Comparison of ENCODE assay signal across 9 cellular contexts in the genomic region with DNA sequence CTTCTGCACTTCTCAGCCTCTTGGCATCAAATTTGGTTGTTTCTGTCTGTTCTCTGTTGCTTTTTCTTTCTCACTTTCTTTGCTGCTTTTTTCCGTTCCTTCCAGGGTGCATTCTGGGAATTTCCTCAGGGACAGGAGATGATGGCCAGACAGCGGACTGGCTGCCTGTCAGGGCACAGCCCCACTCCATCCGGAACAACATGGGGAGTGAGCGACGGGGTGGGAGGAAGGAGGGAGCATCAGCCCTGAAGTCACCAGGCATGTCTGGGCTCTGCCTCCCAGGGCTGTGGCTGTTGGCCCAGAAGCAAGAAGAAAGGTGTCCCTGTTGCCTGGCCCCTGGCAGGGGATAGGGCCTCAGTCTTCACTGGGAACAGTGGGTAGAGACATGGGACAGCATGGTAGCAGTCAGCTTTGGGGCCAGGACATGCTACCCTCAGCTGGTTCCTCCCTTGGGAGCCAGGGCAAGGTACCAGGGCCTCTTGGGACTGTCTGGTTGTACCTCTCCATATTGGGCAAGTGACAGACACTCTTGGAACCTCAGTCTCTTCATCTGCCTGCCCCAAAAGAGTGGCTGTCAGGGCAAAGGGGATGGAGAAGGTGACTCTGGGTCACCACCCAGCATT. TPM values are rescaled to one million over a fixed set of nuclear protein-coding genes. Genes with fewer than 3 reads are reported as not detected.
DNase-seq lines count a peak whose midpoint lies in the region; ATAC-seq, FAIRE-seq and TF ChIP-seq lines count a peak whose summit lies in the region.
"Had no signal": no experiment of that assay in that cellular context is flagged by ENCODE, and none has a peak within 500 bp of the region (broad histone marks: within the 10 kb centered on the region; RNA-seq: fewer than 3 reads in every experiment).

No MANE protein-coding gene starts in this region.

- H3K9me3 ChIP-seq in mesodermal cell (ENCODE audit: control insufficient read depth, low read length) (no peaks in the 10 kb centered on the region), body of pancreas (no peaks in the 10 kb centered on the region)

- TF ChIP-seq POLR2A in body of pancreas (IDR thresholded peaks at IDR 0.05), result no peak

- intact Hi-C loops in natural killer cell (cut with micrococcal nuclease) (loop anchor here (1.0 to 2.0 kb wide), 2 partner anchors 56 to 142 kb away; partner anchors contain the start of gene EIF2B2), body of pancreas (cut with DNase I) (loop anchor here (5.0 to 10.0 kb wide), 2 partner anchors 141 to 358 kb away; no protein-coding TSS in a partner anchor)

- no peaks in the 10 kb centered on the region for H3K27me3 ChIP-seq in body of pancreas

- H3K36me3 ChIP-seq in mesodermal cell (ENCODE audit: control insufficient read depth, insufficient read depth, low read length) (peaks cover 74% of the 10 kb centered on the region), body of pancreas (replicated peaks in 1 of 2; ENCODE audit: insufficient read depth in 1 of 2, low read depth in 2 of 2) (no peaks in the 10 kb centered on the region)

- H3K4me1 Mint-ChIP-seq in natural killer cell (peaks cover 25 to 28% of the 10 kb centered on the region in 2 donors), mesothelial cell of epicardium (peaks cover 38% of the 10 kb centered on the region)
- H3K4me1 Mint-ChIP-seq in natural killer cell treated with Interleukin-12 subunit alpha and Interleukin-12 subunit beta and Interleukin-15 and Interleukin-18, amount 100 ng/mL, for 72 hours (ENCODE audit: low read depth in 2 of 2), result peaks cover 16 to 18% of the 10 kb centered on the region in 2 donors
- H3K4me1 Mint-ChIP-seq in central memory CD8-positive, alpha-beta T cell, result peaks cover 13% of the 10 kb centered on the region

- 56 to 77% methylated on average over 3 to 5 of the region's 5 CpGs for WGBS in mesodermal cell (ENCODE audit: insufficient coverage in 2 of 2), 2 experiments
- WGBS in body of pancreas, 2 donors, result 19 to 20% methylated on average over 5 of the region's 5 CpGs

- peak overlapping the region; percentile 29 for H3K27ac ChIP-seq in mesodermal cell (ENCODE audit: low read depth, low read length, severe bottlenecking)
- no peak overlapping the region for H3K27ac ChIP-seq in body of pancreas

- no peaks in the 10 kb centered on the region for H3K9me3 Mint-ChIP-seq in natural killer cell
- no peaks in the 10 kb centered on the region for H3K9me3 Mint-ChIP-seq in natural killer cell treated with Interleukin-12 subunit alpha and Interleukin-12 subunit beta and Interleukin-15 and Interleukin-18, amount 100 ng/mL, for 72 hours
- H3K9me3 Mint-ChIP-seq in central memory CD8-positive, alpha-beta T cell, result no peaks in the 10 kb centered on the region
- no peaks in the 10 kb centered on the region for H3K9me3 Mint-ChIP-seq in mesothelial cell of epicardium

- ATAC-seq in natural killer cell (no peak), body of pancreas (no peak)
- no peak for ATAC-seq in natural killer cell treated with Interleukin-12 subunit alpha and Interleukin-12 subunit beta and Interleukin-15 and Interleukin-18, amount 100 ng/mL, for 72 hours
- ATAC-seq in central memory CD8-positive, alpha-beta T cell (replicated peaks; ENCODE audit: extremely low read depth, poor library complexity, severe bottlenecking), result no peak

- FAIRE-seq in frontal cortex (lab: Jason Lieb, UNC), result no peak

- no peak overlapping the region for H3K4me3 Mint-ChIP-seq in natural killer cell
- no peak overlapping the region for H3K4me3 Mint-ChIP-seq in natural killer cell treated with Interleukin-12 subunit alpha and Interleukin-12 subunit beta and Interleukin-15 and Interleukin-18, amount 100 ng/mL, for 72 hours
- no peak overlapping the region for H3K4me3 Mint-ChIP-seq in central memory CD8-positive, alpha-beta T cell
- H3K4me3 Mint-ChIP-seq in mesothelial cell of epicardium, result no peak overlapping the region

- H3K27ac Mint-ChIP-seq in natural killer cell (peak overlapping the region in 1 of 2 donors; percentile 84), mesothelial cell of epicardium (no peak overlapping the region)
- no peak overlapping the region for H3K27ac Mint-ChIP-seq in natural killer cell treated with Interleukin-12 subunit alpha and Interleukin-12 subunit beta and Interleukin-15 and Interleukin-18, amount 100 ng/mL, for 72 hours
- peak overlapping the region; percentile 70 for H3K27ac Mint-ChIP-seq in central memory CD8-positive, alpha-beta T cell (ENCODE audit: low read depth)

- H3K27me3 Mint-ChIP-seq in natural killer cell (ENCODE audit: low read depth in 2 of 2) (no peaks in the 10 kb centered on the region), mesothelial cell of epicardium (ENCODE audit: low read depth) (no peaks in the 10 kb centered on the region)
- peaks cover 0 to 2% of the 10 kb centered on the region in 2 donors for H3K27me3 Mint-ChIP-seq in natural killer cell treated with Interleukin-12 subunit alpha and Interleukin-12 subunit beta and Interleukin-15 and Interleukin-18, amount 100 ng/mL, for 72 hours
- H3K27me3 Mint-ChIP-seq in central memory CD8-positive, alpha-beta T cell, result peaks cover 11% of the 10 kb centered on the region

- TF ChIP-seq CTCF in natural killer cell (IDR thresholded peaks at IDR 0.05) (peak; percentile 63), body of pancreas (IDR thresholded peaks at IDR 0.05) (no peak), mesothelial cell of epicardium (IDR thresholded peaks at IDR 0.05; ENCODE audit: unreplicated experiment) (no peak)

- H3K4me3 ChIP-seq in mesodermal cell (ENCODE audit: extremely low read depth, insufficient read depth, low read length, poor library complexity, severe bottlenecking) (no peak overlapping the region), body of pancreas (no peak overlapping the region)

- H3K4me1 ChIP-seq in mesodermal cell (ENCODE audit: control insufficient read depth, insufficient read depth, low read length, poor library complexity, severe bottlenecking) (peaks cover 27% of the 10 kb centered on the region), body of pancreas (peaks cover 24% of the 10 kb centered on the region)

- H3K36me3 Mint-ChIP-seq in natural killer cell (no peaks in the 10 kb centered on the region), mesothelial cell of epicardium (peaks cover 1% of the 10 kb centered on the region)
- no peaks in the 10 kb centered on the region for H3K36me3 Mint-ChIP-seq in natural killer cell treated with Interleukin-12 subunit alpha and Interleukin-12 subunit beta and Interleukin-15 and Interleukin-18, amount 100 ng/mL, for 72 hours
- H3K36me3 Mint-ChIP-seq in central memory CD8-positive, alpha-beta T cell (ENCODE audit: insufficient read depth), result no peaks in the 10 kb centered on the region

- DNase-seq in natural killer cell (no peak), frontal cortex (ENCODE audit: low spot score in 2 of 2) (no peak), body of pancreas (no peak), NCI-H1436 (lab: John Stamatoyannopoulos, UW) (no peak), mesothelial cell of epicardium (ENCODE audit: low spot score in 2 of 2, unreplicated experiment in 2 of 2) (no peak)
- DNase-seq in natural killer cell treated with Interleukin-12 subunit alpha and Interleukin-12 subunit beta and Interleukin-15 and Interleukin-18, amount 100 ng/mL, for 72 hours (ENCODE audit: low spot score), result no peak
- no peak for DNase-seq in central memory CD8-positive, alpha-beta T cell (ENCODE audit: low spot score in 2 of 2)
- DNase-seq: NCI-H2029 had no signal

RNA-seq across cellular contexts. Expression of gene PGF, which starts 8.6 kb away (rescaled TPM):
- total RNA-seq in natural killer cell (under 1 TPM in 2 of 3 donors, not detected in 1; 0.33 to 0.34 TPM), frontal cortex (2.9 TPM), body of pancreas (1 to 10 TPM; 2.3 to 6.6 TPM), mesothelial cell of epicardium (8.4 to 9.6 TPM (median 8.6 TPM) in 3 replicates)
- total RNA-seq in natural killer cell treated with Interleukin-12 subunit alpha and Interleukin-12 subunit beta and Interleukin-15 and Interleukin-18, amount 100 ng/mL, for 72 hours, result not detected
- 34.5 TPM for polyA plus RNA-seq in mesodermal cell (2013, experiment 1 of 2)
- 28.1 TPM for polyA plus RNA-seq in mesodermal cell (2013, experiment 2 of 2)

RNA-seq across cellular contexts. Expression of gene RPS6KL1, which starts 23.7 kb away (rescaled TPM):
- total RNA-seq in natural killer cell, result 1 to 10 TPM; 1.9 to 7.9 (median 2.9) TPM
- 10 to 100 TPM; 10.0 to 12.8 TPM for total RNA-seq in natural killer cell treated with Interleukin-12 subunit alpha and Interleukin-12 subunit beta and Interleukin-15 and Interleukin-18, amount 100 ng/mL, for 72 hours
- polyA plus RNA-seq in mesodermal cell (2013, experiment 1 of 2), result 4.3 TPM
- polyA plus RNA-seq in mesodermal cell (2013, experiment 2 of 2), result 3.6 TPM
- total RNA-seq in frontal cortex, result 23.6 TPM
- total RNA-seq in body of pancreas, result 10 to 100 TPM in 1 of 2 donors, 1 to 10 TPM in 1; 8.0 to 16.2 TPM
- total RNA-seq in mesothelial cell of epicardium, result 0.13 to 1.1 TPM (median 0.70 TPM) in 3 replicates

RNA-seq across cellular contexts. Expression of gene EIF2B2, which starts 56.0 kb away (rescaled TPM):
- 10 to 100 TPM; 22.2 to 45.1 (median 31.2) TPM for total RNA-seq in natural killer cell
- total RNA-seq in natural killer cell treated with Interleukin-12 subunit alpha and Interleukin-12 subunit beta and Interleukin-15 and Interleukin-18, amount 100 ng/mL, for 72 hours, result 10 to 100 TPM; 60.2 to 68.0 TPM
- 68.1 TPM for polyA plus RNA-seq in mesodermal cell (2013, experiment 1 of 2)
- 57.3 TPM for polyA plus RNA-seq in mesodermal cell (2013, experiment 2 of 2)
- total RNA-seq in frontal cortex, result 26.5 TPM
- 10 to 100 TPM; 12.9 to 17.1 TPM for total RNA-seq in body of pancreas
- total RNA-seq in mesothelial cell of epicardium, result 31.0 to 34.7 TPM (median 33.9 TPM) in 3 replicates
